8 cellular contexts compared by ENCODE assay signal in genomic region chr2:130727286-130727924, GRCh38. TPM values are rescaled to one million over a fixed set of nuclear protein-coding genes. Genes with fewer than 3 reads are reported as not detected.
DNase-seq lines count a peak whose midpoint lies in the region; ATAC-seq and TF ChIP-seq lines count a peak whose summit lies in the region.

No MANE protein-coding gene starts in this region.

- H3K36me3 ChIP-seq in liver (ENCODE audit: control insufficient read depth in 4 of 4, insufficient read depth in 3 of 4, low read depth in 1 of 4, low read length in 3 of 4) = no peaks in the 10 kb centered on the region

- WGBS in liver = 4% methylated on average over 48 of the region's 48 CpGs

- peaks cover 0 to 15% (median 6%) of the 10 kb centered on the region in 4 donors for H3K27me3 ChIP-seq in liver (ENCODE audit: control insufficient read depth in 4 of 4, insufficient read depth in 4 of 4, low read length in 3 of 4)

- peak; percentile 88 for DNase-seq in GM12865 (ENCODE audit: low read depth)
- peak; percentile 81 for DNase-seq in NCI-H2029 treated with DMSO at 0.1 percent for 48 hours (lab: John Stamatoyannopoulos, UW)
- DNase-seq in activated CD4-positive, alpha-beta T cell treated with anti-CD3 and anti-CD28 coated beads for 4 hours = peak; percentile 80 to 82
- DNase-seq in dedifferentiated amniotic fluid mesenchymal stem cell (ENCODE audit: extremely low spot score) = peak; percentile 27
- peak; percentile 85 for DNase-seq in stimulated activated CD4-positive, alpha-beta T cell treated with anti-CD3 and anti-CD28 coated beads, Interleukin-4, amount 100 ng/mL, for 1 hour
- DNase-seq in RKO (ENCODE audit: low spot score) = no peak

- no peak overlapping the region for H3K9ac ChIP-seq in liver (ENCODE audit: low read depth in 1 of 2, low read length in 2 of 2)

- no peak for TF ChIP-seq RAD21 in liver (IDR thresholded peaks at IDR 0.05)

- H3K4me1 ChIP-seq in liver (ENCODE audit: control insufficient read depth in 4 of 4, insufficient read depth in 4 of 4, low read length in 3 of 4) = peaks cover 0 to 3% (median 0%) of the 10 kb centered on the region in 4 donors

- H3K27ac ChIP-seq in liver (ENCODE audit: low read depth in 1 of 2, low read length in 2 of 2) = no peak overlapping the region

- ATAC-seq in HG02678 (IDR thresholded peaks at IDR 0.05; ENCODE audit: unreplicated experiment) = peak; percentile 91

- TF ChIP-seq CTCF in GM12865 (IDR thresholded peaks at IDR 0.05; ENCODE audit: insufficient read depth, low read depth, low read length, missing control alignments) = no peak
- no peak for TF ChIP-seq CTCF in liver (IDR thresholded peaks at IDR 0.05; ENCODE audit: low read depth, low read length, missing input control)

- no peaks in the 10 kb centered on the region for H3K9me3 ChIP-seq in liver (ENCODE audit: control insufficient read depth in 4 of 4, low read length in 3 of 4)

- H3K4me3 ChIP-seq in GM12865 (ENCODE audit: low read depth, low read length) (peak overlapping the region; percentile 52), liver (ENCODE audit: low read depth in 1 of 3, low read length in 3 of 3) (peak overlapping the region in 2 of 3 donors; percentile 2 to 49)

TF ChIP-seq in liver, 16 proteins besides CTCF, POLR2A, EP300 and RAD21:
- TF ChIP-seq SP1 (IDR thresholded peaks at IDR 0.05) = no peak
- TF ChIP-seq JUND (IDR thresholded peaks at IDR 0.05) = no peak
- TF ChIP-seq, protein P1, sequence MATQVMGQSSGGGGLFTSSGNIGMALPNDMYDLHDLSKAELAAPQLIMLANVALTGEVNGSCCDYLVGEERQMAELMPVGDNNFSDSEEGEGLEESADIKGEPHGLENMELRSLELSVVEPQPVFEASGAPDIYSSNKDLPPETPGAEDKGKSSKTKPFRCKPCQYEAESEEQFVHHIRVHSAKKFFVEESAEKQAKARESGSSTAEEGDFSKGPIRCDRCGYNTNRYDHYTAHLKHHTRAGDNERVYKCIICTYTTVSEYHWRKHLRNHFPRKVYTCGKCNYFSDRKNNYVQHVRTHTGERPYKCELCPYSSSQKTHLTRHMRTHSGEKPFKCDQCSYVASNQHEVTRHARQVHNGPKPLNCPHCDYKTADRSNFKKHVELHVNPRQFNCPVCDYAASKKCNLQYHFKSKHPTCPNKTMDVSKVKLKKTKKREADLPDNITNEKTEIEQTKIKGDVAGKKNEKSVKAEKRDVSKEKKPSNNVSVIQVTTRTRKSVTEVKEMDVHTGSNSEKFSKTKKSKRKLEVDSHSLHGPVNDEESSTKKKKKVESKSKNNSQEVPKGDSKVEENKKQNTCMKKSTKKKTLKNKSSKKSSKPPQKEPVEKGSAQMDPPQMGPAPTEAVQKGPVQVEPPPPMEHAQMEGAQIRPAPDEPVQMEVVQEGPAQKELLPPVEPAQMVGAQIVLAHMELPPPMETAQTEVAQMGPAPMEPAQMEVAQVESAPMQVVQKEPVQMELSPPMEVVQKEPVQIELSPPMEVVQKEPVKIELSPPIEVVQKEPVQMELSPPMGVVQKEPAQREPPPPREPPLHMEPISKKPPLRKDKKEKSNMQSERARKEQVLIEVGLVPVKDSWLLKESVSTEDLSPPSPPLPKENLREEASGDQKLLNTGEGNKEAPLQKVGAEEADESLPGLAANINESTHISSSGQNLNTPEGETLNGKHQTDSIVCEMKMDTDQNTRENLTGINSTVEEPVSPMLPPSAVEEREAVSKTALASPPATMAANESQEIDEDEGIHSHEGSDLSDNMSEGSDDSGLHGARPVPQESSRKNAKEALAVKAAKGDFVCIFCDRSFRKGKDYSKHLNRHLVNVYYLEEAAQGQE (IDR thresholded peaks at IDR 0.05) = no peak
- TF ChIP-seq, protein P2, sequence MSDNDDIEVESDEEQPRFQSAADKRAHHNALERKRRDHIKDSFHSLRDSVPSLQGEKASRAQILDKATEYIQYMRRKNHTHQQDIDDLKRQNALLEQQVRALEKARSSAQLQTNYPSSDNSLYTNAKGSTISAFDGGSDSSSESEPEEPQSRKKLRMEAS (IDR thresholded peaks at IDR 0.05) = no peak
- no peak for TF ChIP-seq FOXA2 (IDR thresholded peaks at IDR 0.05)
- no peak for TF ChIP-seq GABPA (IDR thresholded peaks at IDR 0.05 in 1 of 2, conservative IDR thresholded peaks at IDR 0.05 in 1 of 2)
- TF ChIP-seq EGR1 (IDR thresholded peaks at IDR 0.05; ENCODE audit: low read depth in 2 of 2) = no peak
- TF ChIP-seq, protein P3, sequence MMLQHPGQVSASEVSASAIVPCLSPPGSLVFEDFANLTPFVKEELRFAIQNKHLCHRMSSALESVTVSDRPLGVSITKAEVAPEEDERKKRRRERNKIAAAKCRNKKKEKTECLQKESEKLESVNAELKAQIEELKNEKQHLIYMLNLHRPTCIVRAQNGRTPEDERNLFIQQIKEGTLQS (IDR thresholded peaks at IDR 0.05) = no peak

RNA-seq across cellular contexts. Expression of gene GPR148, which starts 1.5 kb away (rescaled TPM):
- total RNA-seq in liver = not detected
- polyA plus RNA-seq in liver = not detected

RNA-seq across cellular contexts. Expression of gene AMER3, which starts 27.9 kb away (rescaled TPM):
- total RNA-seq in liver = not detected
- not detected for polyA plus RNA-seq in liver
